15 cellular contexts compared by ENCODE assay signal in the genomic region with DNA sequence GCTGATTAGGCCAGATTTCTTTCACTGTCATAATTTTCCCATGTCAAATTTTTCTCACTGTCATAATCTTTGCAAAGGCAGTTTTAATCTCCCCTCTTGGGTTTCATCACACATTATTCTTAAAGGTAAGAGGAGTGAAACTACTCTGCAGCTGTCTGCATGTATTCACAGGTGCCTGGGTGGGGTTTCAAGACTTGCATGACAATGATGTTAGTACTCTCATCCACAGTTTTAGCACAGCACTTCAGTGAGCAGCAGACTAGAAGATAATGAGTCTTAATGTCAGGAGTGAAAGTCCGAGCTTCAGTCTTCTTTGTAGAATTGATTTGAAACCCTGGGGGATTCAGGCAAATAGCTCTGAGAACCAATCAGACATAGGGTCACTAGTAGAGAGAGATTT.
A peak's percentile ranks its signal among the peaks of the same experiment; 100 is the strongest.
DNase-seq lines count a peak whose midpoint lies in the region; ATAC-seq, FAIRE-seq and TF ChIP-seq lines count a peak whose summit lies in the region.
"Had no signal": no experiment of that assay in that cellular context is flagged by ENCODE, and none has a peak within 500 bp of the region (broad histone marks: within the 10 kb centered on the region; RNA-seq: fewer than 3 reads in every experiment).

No MANE protein-coding gene starts in this region.

- FAIRE-seq in bronchial epithelial cell (lab: Jason Lieb, UNC) = no peak

- H3K27me3 ChIP-seq in bronchial epithelial cell (ENCODE audit: control insufficient read depth, insufficient read depth, low read length) = no peaks in the 10 kb centered on the region
- no peaks in the 10 kb centered on the region for H3K27me3 ChIP-seq in adrenal gland
- H3K27me3 ChIP-seq: dorsolateral prefrontal cortex had no signal

- no peak overlapping the region for H3K27ac ChIP-seq in adrenal gland
- H3K27ac ChIP-seq: dorsolateral prefrontal cortex, lower lobe of right lung had no signal

- 84 to 95% (median 92%) methylated on average over 1 of the region's 1 CpG for WGBS in adrenal gland, 4 donors

- TF ChIP-seq CTCF in bronchial epithelial cell (IDR thresholded peaks at IDR 0.05; ENCODE audit: insufficient read depth, low read length, severe bottlenecking) (no peak), adrenal gland (IDR thresholded peaks at IDR 0.05) (no peak)

- H3K36me3 ChIP-seq in bronchial epithelial cell (ENCODE audit: control insufficient read depth, insufficient read depth, low read length) = no peaks in the 10 kb centered on the region
- no peaks in the 10 kb centered on the region for H3K36me3 ChIP-seq in adrenal gland (replicated peaks in 1 of 2)
- H3K36me3 ChIP-seq: lower lobe of right lung had no signal

- intact Hi-C loops in adrenal gland (cut with DNase I) = no loop called here

- DNase-seq in bronchial epithelial cell (ENCODE audit: low read depth) (peak; percentile 65), hepatic stellate cell (ENCODE audit: low spot score) (no peak), CD1c-positive myeloid dendritic cell (ENCODE audit: extremely low spot score) (no peak), adrenal gland (no peak)
- DNase-seq: activated CD8-positive, alpha-beta T cell treated with anti-CD3 and anti-CD28 coated beads for 36 hours; CD4-positive, alpha-beta memory T cell; dorsolateral prefrontal cortex; lower lobe of right lung; NCI-H748 treated with DMSO at 0.1 percent for 48 hours; posterior cingulate gyrus; SW 1271 had no signal

- H3K4me3 ChIP-seq in bronchial epithelial cell (ENCODE audit: low read depth, low read length) (no peak overlapping the region), adrenal gland (no peak overlapping the region)
- H3K4me3 ChIP-seq: dorsolateral prefrontal cortex, lower lobe of right lung had no signal

- no peaks in the 10 kb centered on the region for H3K9me3 ChIP-seq in adrenal gland (replicated peaks in 1 of 3)

- no peak for TF ChIP-seq POLR2A in adrenal gland (IDR thresholded peaks at IDR 0.05)

- ATAC-seq in GM18907 (IDR thresholded peaks at IDR 0.05; ENCODE audit: unreplicated experiment) (peak; percentile 55), GM21619 (IDR thresholded peaks at IDR 0.05; ENCODE audit: unreplicated experiment) (peak; percentile 72), HG03175 (IDR thresholded peaks at IDR 0.05; ENCODE audit: unreplicated experiment) (peak; percentile 74), GM19467 (IDR thresholded peaks at IDR 0.05; ENCODE audit: unreplicated experiment) (no peak)
- ATAC-seq: activated CD8-positive, alpha-beta T cell treated with anti-CD3 and anti-CD28 coated beads for 36 hours; lower lobe of right lung had no signal

- no peaks in the 10 kb centered on the region for H3K4me1 ChIP-seq in adrenal gland (replicated peaks in 1 of 2)
- H3K4me1 ChIP-seq: lower lobe of right lung had no signal
